In the genomic region with DNA sequence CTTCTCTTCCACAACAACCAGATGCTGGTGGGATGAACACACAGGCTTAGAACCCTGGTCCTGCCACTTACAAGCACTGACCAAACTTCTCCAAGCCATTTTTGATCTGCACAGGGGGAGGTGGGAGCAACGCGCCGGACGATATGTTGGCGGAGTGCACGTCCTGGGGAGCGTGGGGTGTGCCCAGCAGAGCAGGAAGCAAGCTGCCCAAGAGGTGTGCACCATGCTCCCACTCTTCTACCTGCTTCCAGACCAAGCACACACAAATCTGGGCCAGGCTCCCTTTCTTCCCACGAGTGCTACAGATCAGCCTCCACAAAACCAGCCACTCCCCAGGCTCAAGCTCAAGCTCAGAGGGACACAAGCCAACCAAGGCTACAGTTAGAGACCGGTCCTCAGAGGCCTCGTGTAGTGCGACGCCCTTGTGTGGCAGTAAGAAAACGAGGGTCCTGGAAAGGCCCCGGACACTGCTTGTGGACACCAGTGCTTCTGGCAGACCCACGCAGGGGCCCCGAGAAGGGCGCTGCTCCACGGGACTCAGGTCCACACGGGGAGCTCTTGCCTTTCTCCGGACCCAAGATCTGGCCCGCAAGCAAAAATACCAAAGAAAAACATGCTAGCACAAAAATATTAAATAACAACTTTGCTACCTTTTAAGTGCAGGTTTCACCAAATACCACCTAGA, we compare ENCODE assay signal across 16 cellular contexts. TPM values are rescaled to one million over a fixed set of nuclear protein-coding genes. Genes with fewer than 3 reads are reported as not detected.
DNase-seq lines count a peak whose midpoint lies in the region; ATAC-seq and TF ChIP-seq lines count a peak whose summit lies in the region.
"Had no signal": no experiment of that assay in that cellular context is flagged by ENCODE, and none has a peak within 500 bp of the region (broad histone marks: within the 10 kb centered on the region; RNA-seq: fewer than 3 reads in every experiment).

No MANE protein-coding gene starts in this region.

- no peaks in the 10 kb centered on the region for H3K9me3 Mint-ChIP-seq in chondrocyte (ENCODE audit: low read depth)
- H3K9me3 Mint-ChIP-seq in neural crest cell, result no peaks in the 10 kb centered on the region
- H3K9me3 Mint-ChIP-seq: CD8-positive, alpha-beta memory T cell; H9 had no signal

- H3K4me1 ChIP-seq in heart left ventricle, result no peaks in the 10 kb centered on the region
- H3K4me1 ChIP-seq: BLaER1, Caco-2 had no signal

- H3K4me3 Mint-ChIP-seq in chondrocyte (ENCODE audit: unreplicated experiment) (no peak overlapping the region), neural crest cell (no peak overlapping the region)
- H3K4me3 Mint-ChIP-seq: CD8-positive, alpha-beta memory T cell; H9 had no signal

- H3K36me3 ChIP-seq in heart left ventricle, result peaks cover 13 to 100% (median 100%) of the 10 kb centered on the region in 9 donors

- WGBS in heart left ventricle, 4 donors, result 91 to 96% (median 93%) methylated on average over 21 of the region's 21 CpGs

- no peak overlapping the region for H3K4me3 ChIP-seq in heart left ventricle
- H3K4me3 ChIP-seq: BLaER1, GM23248 had no signal

- DNase-seq in Right ventricle myocardium inferior (ENCODE audit: missing footprints), result peak; percentile 32
- DNase-seq in heart left ventricle, result no peak
- DNase-seq in chondrocyte (ENCODE audit: low spot score), result no peak
- DNase-seq in neural crest cell (ENCODE audit: low read depth, low spot score), result no peak
- no peak for DNase-seq in stimulated activated CD4-positive, alpha-beta T cell treated with anti-CD3 and anti-CD28 coated beads, Interleukin-4, amount 100 ng/mL, for 24 hours
- DNase-seq in nucleus accumbens (lab: John Stamatoyannopoulos, UW), result no peak
- no peak for DNase-seq in HUDEP-2 (lab: John Stamatoyannopoulos, UW; ENCODE audit: unreplicated experiment in 76 of 76)
- DNase-seq: 8988T, AML-193, Caco-2, DND-41, GDM1, GM23248, H9 had no signal

- intact Hi-C loops in Right ventricle myocardium inferior (cut with DNase I) (no loop called here), heart left ventricle (cut with DNase I) (no loop called here)

- H3K27ac Mint-ChIP-seq in chondrocyte (ENCODE audit: unreplicated experiment) (peak overlapping the region; percentile 10), neural crest cell (ENCODE audit: unreplicated experiment) (peak overlapping the region; percentile 27)

- no peaks in the 10 kb centered on the region for H3K9me3 ChIP-seq in heart left ventricle
- H3K9me3 ChIP-seq: BLaER1, Caco-2 had no signal

- ATAC-seq in Right ventricle myocardium inferior, result no peak
- no peak for ATAC-seq in heart left ventricle

- H3K27ac ChIP-seq in heart left ventricle, result no peak overlapping the region
- H3K27ac ChIP-seq: BLaER1, GM23248 had no signal

- peaks cover 10% of the 10 kb centered on the region for H3K4me1 Mint-ChIP-seq in chondrocyte (ENCODE audit: low read depth)
- no peaks in the 10 kb centered on the region for H3K4me1 Mint-ChIP-seq in neural crest cell
- H3K4me1 Mint-ChIP-seq: H9 had no signal

- no peak for TF ChIP-seq POLR2A in heart left ventricle (IDR thresholded peaks at IDR 0.05)

- H3K36me3 Mint-ChIP-seq in chondrocyte (ENCODE audit: low read depth) (peaks cover 76% of the 10 kb centered on the region), neural crest cell (ENCODE audit: low read depth) (peaks cover 16% of the 10 kb centered on the region)

- no peaks in the 10 kb centered on the region for H3K27me3 ChIP-seq in heart left ventricle
- H3K27me3 ChIP-seq: BLaER1 had no signal

- no peak for TF ChIP-seq CTCF in heart left ventricle (IDR thresholded peaks at IDR 0.05)
- no peak for TF ChIP-seq CTCF in chondrocyte (IDR thresholded peaks at IDR 0.05)
- no peak for TF ChIP-seq CTCF in neural crest cell (conservative IDR thresholded peaks at IDR 0.05)

- H3K27me3 Mint-ChIP-seq in chondrocyte (ENCODE audit: low read depth) (no peaks in the 10 kb centered on the region), neural crest cell (ENCODE audit: low read depth) (no peaks in the 10 kb centered on the region)
- H3K27me3 Mint-ChIP-seq: CD8-positive, alpha-beta memory T cell had no signal

RNA-seq across cellular contexts. Expression of a gene that starts 52.0 kb away (rescaled TPM):
- total RNA-seq in Right ventricle myocardium inferior (0.81 TPM), heart left ventricle (1 to 10 TPM in 7 of 9 donors, under 1 TPM in 2; 0.67 to 3.0 (median 1.8) TPM), chondrocyte (0.48 to 2.2 TPM (median 1.5 TPM) in 3 replicates), neural crest cell (3.2 TPM in 2 replicates)
- polyA plus RNA-seq in heart left ventricle, result under 1 TPM; 0.69 to 0.91 TPM
- polyA plus RNA-seq: CD8-positive, alpha-beta memory T cell had no signal
